Comparison of ENCODE assay signal across 1 cellular context in the genomic region with DNA sequence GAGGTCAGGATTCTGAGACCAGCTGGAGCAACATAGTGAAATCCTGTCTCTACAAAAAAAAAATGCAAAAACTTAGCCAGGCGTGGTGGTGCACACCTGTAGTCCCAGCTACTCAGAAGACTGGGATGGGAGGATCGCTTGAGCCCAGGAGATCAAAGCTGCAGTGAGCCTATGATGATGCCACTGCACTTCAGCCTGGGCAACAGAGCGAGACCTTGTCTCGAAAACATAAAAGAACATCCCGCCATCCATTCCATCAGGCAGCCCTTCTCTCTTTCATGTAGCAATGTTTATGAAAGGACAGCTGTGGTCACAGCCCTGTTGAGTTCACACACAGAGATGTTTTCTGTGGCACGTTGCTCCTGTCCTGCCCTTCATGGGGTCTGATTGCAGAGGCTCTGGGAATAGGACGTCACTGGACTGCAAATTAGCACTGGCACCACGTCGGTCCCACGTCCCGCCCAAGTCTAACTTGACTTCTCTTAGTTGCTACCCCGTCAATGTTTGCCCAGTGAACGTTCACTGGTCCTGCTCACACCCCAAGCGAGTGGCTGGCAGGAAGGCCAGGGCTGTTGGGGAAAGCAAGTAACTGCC.
TF ChIP-seq lines count a peak whose summit lies in the region.

No MANE protein-coding gene starts in this region.

TF ChIP-seq in HepG2, 621 proteins besides CTCF, POLR2A, EP300 and RAD21 (continued from another document):
- TF ChIP-seq FIP1L1 (IDR thresholded peaks at IDR 0.05; ENCODE audit: borderline replicate concordance, insufficient read depth, low read depth, low read length) = no peak
- TF ChIP-seq ZNF597 (CRISPR knock-in tag; IDR thresholded peaks at IDR 0.05) = no peak
- no peak for TF ChIP-seq SATB2 (CRISPR knock-in tag; IDR thresholded peaks at IDR 0.05)
- no peak for TF ChIP-seq HNRNPK (IDR thresholded peaks at IDR 0.05; ENCODE audit: low read depth, low read length, poor library complexity, severe bottlenecking)
- no peak for TF ChIP-seq ZBTB10 (CRISPR knock-in tag; IDR thresholded peaks at IDR 0.05; ENCODE audit: borderline replicate concordance)
- TF ChIP-seq, protein P1, sequence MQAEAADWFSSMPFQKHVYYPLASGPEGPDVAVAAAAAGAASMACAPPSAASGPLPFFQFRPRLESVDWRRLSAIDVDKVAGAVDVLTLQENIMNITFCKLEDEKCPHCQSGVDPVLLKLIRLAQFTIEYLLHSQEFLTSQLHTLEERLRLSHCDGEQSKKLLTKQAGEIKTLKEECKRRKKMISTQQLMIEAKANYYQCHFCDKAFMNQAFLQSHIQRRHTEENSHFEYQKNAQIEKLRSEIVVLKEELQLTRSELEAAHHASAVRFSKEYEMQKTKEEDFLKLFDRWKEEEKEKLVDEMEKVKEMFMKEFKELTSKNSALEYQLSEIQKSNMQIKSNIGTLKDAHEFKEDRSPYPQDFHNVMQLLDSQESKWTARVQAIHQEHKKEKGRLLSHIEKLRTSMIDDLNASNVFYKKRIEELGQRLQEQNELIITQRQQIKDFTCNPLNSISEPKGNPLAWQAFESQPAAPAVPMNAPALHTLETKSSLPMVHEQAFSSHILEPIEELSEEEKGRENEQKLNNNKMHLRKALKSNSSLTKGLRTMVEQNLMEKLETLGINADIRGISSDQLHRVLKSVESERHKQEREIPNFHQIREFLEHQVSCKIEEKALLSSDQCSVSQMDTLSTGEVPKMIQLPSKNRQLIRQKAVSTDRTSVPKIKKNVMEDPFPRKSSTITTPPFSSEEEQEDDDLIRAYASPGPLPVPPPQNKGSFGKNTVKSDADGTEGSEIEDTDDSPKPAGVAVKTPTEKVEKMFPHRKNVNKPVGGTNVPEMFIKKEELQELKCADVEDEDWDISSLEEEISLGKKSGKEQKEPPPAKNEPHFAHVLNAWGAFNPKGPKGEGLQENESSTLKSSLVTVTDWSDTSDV (CRISPR knock-in tag; IDR thresholded peaks at IDR 0.05) = no peak
- TF ChIP-seq POLR2G (IDR thresholded peaks at IDR 0.05; ENCODE audit: low read depth, low read length) = 0 out of 2 replicates have a peak, but pooled peaks have one; percentile 31
- TF ChIP-seq ZNF121 (CRISPR knock-in tag; IDR thresholded peaks at IDR 0.05) = peak; percentile 97
- no peak for TF ChIP-seq MATR3 (CRISPR knock-in tag; IDR thresholded peaks at IDR 0.05)
- TF ChIP-seq SNRNP70 (IDR thresholded peaks at IDR 0.05; ENCODE audit: low read depth, low read length) = no peak
- peak; percentile 71; the same call in 1 of the 2 replicates for TF ChIP-seq MED1 (CRISPR knock-in tag; IDR thresholded peaks at IDR 0.05)
- TF ChIP-seq HMG20B (CRISPR knock-in tag; conservative IDR thresholded peaks at IDR 0.05) = no peak
- no peak for TF ChIP-seq ZMAT3 (CRISPR knock-in tag; conservative IDR thresholded peaks at IDR 0.05)
- no peak for TF ChIP-seq LCORL (IDR thresholded peaks at IDR 0.05)
- TF ChIP-seq LCORL (CRISPR knock-in tag; IDR thresholded peaks at IDR 0.05) = peak; percentile 81
- 0 out of 2 replicates have a peak, but pooled peaks have one; percentile 22 for TF ChIP-seq MEIS2 (CRISPR knock-in tag; IDR thresholded peaks at IDR 0.05)
- TF ChIP-seq ZNF792 (CRISPR knock-in tag; IDR thresholded peaks at IDR 0.05) = no peak
- TF ChIP-seq ZNF780A (CRISPR knock-in tag; IDR thresholded peaks at IDR 0.05) = no peak
- no peak for TF ChIP-seq RARA (CRISPR knock-in tag; IDR thresholded peaks at IDR 0.05)
- no peak for TF ChIP-seq BCL6 (CRISPR knock-in tag; IDR thresholded peaks at IDR 0.05)
- 0 out of 2 replicates have a peak, but pooled peaks have one; percentile 30 for TF ChIP-seq ZFP91 (CRISPR knock-in tag; IDR thresholded peaks at IDR 0.05; ENCODE audit: borderline replicate concordance)
